8 cellular contexts compared by ENCODE assay signal in genomic region chr16:75147968-75148310, GRCh38. TPM values are rescaled to one million over a fixed set of nuclear protein-coding genes. Genes with fewer than 3 reads are reported as not detected.
A peak's percentile ranks its signal among the peaks of the same experiment; 100 is the strongest.
DNase-seq lines count a peak whose midpoint lies in the region; ATAC-seq, FAIRE-seq and TF ChIP-seq lines count a peak whose summit lies in the region.

No MANE protein-coding gene starts in this region.

- TF ChIP-seq CTCF in BE2C (IDR thresholded peaks at IDR 0.05; ENCODE audit: low read depth, low read length), result no peak
- TF ChIP-seq CTCF in LNCaP clone FGC (IDR thresholded peaks at IDR 0.05; ENCODE audit: control insufficient read depth, extremely low read depth, insufficient read depth), result no peak
- TF ChIP-seq CTCF in nephron progenitor cell (IDR thresholded peaks at IDR 0.05), result no peak

- H3K4me3 Mint-ChIP-seq in dendritic cell treated with granulocyte-macrophage colony-stimulating factor and Interleukin-4, amounts not matched to agents 40 ng/mL and 50 ng/mL, for 4 days, result no peak overlapping the region
- peak overlapping the region; percentile 93 for H3K4me3 Mint-ChIP-seq in nephron progenitor cell

- H3K9me3 Mint-ChIP-seq in dendritic cell treated with granulocyte-macrophage colony-stimulating factor and Interleukin-4, amounts not matched to agents 40 ng/mL and 50 ng/mL, for 4 days, result peaks cover 34% of the 10 kb centered on the region
- H3K9me3 Mint-ChIP-seq in nephron progenitor cell, result peaks cover 68% of the 10 kb centered on the region

- ATAC-seq in aorta (ENCODE audit: low FRiP score), result no peak

- H3K27me3 Mint-ChIP-seq in dendritic cell treated with granulocyte-macrophage colony-stimulating factor and Interleukin-4, amounts not matched to agents 40 ng/mL and 50 ng/mL, for 4 days, result peaks cover 5% of the 10 kb centered on the region
- H3K27me3 Mint-ChIP-seq in nephron progenitor cell (ENCODE audit: low read depth, poor library complexity), result peaks cover 2% of the 10 kb centered on the region

- H3K27ac Mint-ChIP-seq in dendritic cell treated with granulocyte-macrophage colony-stimulating factor and Interleukin-4, amounts not matched to agents 40 ng/mL and 50 ng/mL, for 4 days, result peak overlapping the region; percentile 79
- H3K27ac Mint-ChIP-seq in nephron progenitor cell, result no peak overlapping the region

- H3K9me3 ChIP-seq in BE2C, result no peaks in the 10 kb centered on the region
- H3K9me3 ChIP-seq in aorta (ENCODE audit: control insufficient read depth, low read length), result no peaks in the 10 kb centered on the region

- TF ChIP-seq POLR2A in GM12891 (IDR thresholded peaks at IDR 0.05; ENCODE audit: low read depth, low read length), result no peak

- peaks cover 23% of the 10 kb centered on the region for H3K36me3 Mint-ChIP-seq in dendritic cell treated with granulocyte-macrophage colony-stimulating factor and Interleukin-4, amounts not matched to agents 40 ng/mL and 50 ng/mL, for 4 days (ENCODE audit: low read depth)
- H3K36me3 Mint-ChIP-seq in nephron progenitor cell (ENCODE audit: low read depth), result peaks cover 41% of the 10 kb centered on the region

- H3K27ac ChIP-seq in aorta (ENCODE audit: low read depth in 1 of 2, low read length in 2 of 2), result no peak overlapping the region

- H3K4me3 ChIP-seq in BE2C (ENCODE audit: low read depth, low read length), result peak overlapping the region; percentile 88
- peak overlapping the region; percentile 86 for H3K4me3 ChIP-seq in LNCaP clone FGC (ENCODE audit: low read depth, low read length)
- H3K4me3 ChIP-seq in aorta (ENCODE audit: low read length in 2 of 2), result no peak overlapping the region

- WGBS in aorta, 2 donors, result 43 to 47% methylated on average over 3 of the region's 3 CpGs

- no peak for DNase-seq in BE2C
- DNase-seq in LNCaP clone FGC (ENCODE audit: low read depth), result no peak
- no peak for DNase-seq in nephron progenitor cell
- no peak for DNase-seq in aorta
- no peak for DNase-seq in AG08396 (ENCODE audit: low spot score)
- no peak for DNase-seq in iPS-NIHi7 (ENCODE audit: extremely low spot score)
- no peak for DNase-seq in GM12891 (ENCODE audit: insufficient read length, low spot score)

- H3K4me1 ChIP-seq in BE2C (no peaks in the 10 kb centered on the region), aorta (ENCODE audit: control insufficient read depth in 1 of 2, insufficient read depth in 2 of 2, low read length in 2 of 2) (no peaks in the 10 kb centered on the region)

- H3K27me3 ChIP-seq in BE2C (no peaks in the 10 kb centered on the region), aorta (ENCODE audit: control insufficient read depth in 1 of 2, insufficient read depth in 2 of 2, low read length in 1 of 2) (no peaks in the 10 kb centered on the region)

- intact Hi-C loops in dendritic cell treated with granulocyte-macrophage colony-stimulating factor and Interleukin-4, amounts not matched to agents 40 ng/mL and 50 ng/mL, for 4 days (cut with micrococcal nuclease), result loop anchor here (1.0 to 2.0 kb wide), 2 partner anchors 31 to 163 kb away; partner anchors contain the start of genes LDHD and WDR59
- intact Hi-C loops in aorta (cut with DNase I), result no loop called here

- FAIRE-seq in GM12891 (lab: Jason Lieb, UNC), result no peak

- H3K4me1 Mint-ChIP-seq in dendritic cell treated with granulocyte-macrophage colony-stimulating factor and Interleukin-4, amounts not matched to agents 40 ng/mL and 50 ng/mL, for 4 days (ENCODE audit: low read depth), result peaks cover 10% of the 10 kb centered on the region
- H3K4me1 Mint-ChIP-seq in nephron progenitor cell, result peaks cover 5% of the 10 kb centered on the region

- H3K36me3 ChIP-seq in BE2C, result 0 out of 2 replicates have a peak, but pooled peaks cover 7% of the 10 kb centered on the region
- H3K36me3 ChIP-seq in aorta (ENCODE audit: control insufficient read depth in 1 of 2, insufficient read depth in 2 of 2, low read length in 1 of 2), result no peaks in the 10 kb centered on the region

TF ChIP-seq in GM12891, 5 proteins besides CTCF, POLR2A, EP300 and RAD21:
- TF ChIP-seq POLR2AphosphoS5 (IDR thresholded peaks at IDR 0.05; ENCODE audit: low read depth, low read length) (no peak), PAX5 (IDR thresholded peaks at IDR 0.05; ENCODE audit: insufficient read depth, low read length, severe bottlenecking) (no peak), POU2F2 (IDR thresholded peaks at IDR 0.05; ENCODE audit: low read depth, low read length) (no peak), TAF1 (IDR thresholded peaks at IDR 0.05; ENCODE audit: low read depth, low read length) (no peak), SPI1 (IDR thresholded peaks at IDR 0.05; ENCODE audit: low read depth, low read length) (no peak)

RNA-seq across cellular contexts. Expression of gene ZFP1, which starts 0.4 kb away (rescaled TPM):
- 34.8 TPM for polyA plus RNA-seq in BE2C (2012; ENCODE audit: insufficient read depth, insufficient read length, low read depth)
- 10 to 100 TPM; 13.1 to 19.2 TPM for total RNA-seq in aorta
- polyA plus RNA-seq in aorta, result 1 to 10 TPM; 3.9 to 6.3 TPM
- polyA plus RNA-seq in GM12891 (2012; ENCODE audit: low read depth, missing spikeins), result 6.8 TPM

RNA-seq across cellular contexts. Expression of gene LDHD, which starts 31.4 kb away (rescaled TPM):
- polyA plus RNA-seq in BE2C (2012; ENCODE audit: insufficient read depth, insufficient read length, low read depth), result 0.22 TPM
- total RNA-seq in aorta, result 1 to 10 TPM; 5.5 to 5.6 TPM
- polyA plus RNA-seq in aorta, result 1 to 10 TPM; 5.6 to 6.8 TPM
- 0.05 TPM for polyA plus RNA-seq in GM12891 (2012; ENCODE audit: low read depth, missing spikeins)

RNA-seq across cellular contexts. Expression of gene CTRB2, which starts 59.0 kb away (rescaled TPM):
- 0.90 TPM for polyA plus RNA-seq in BE2C (2012; ENCODE audit: insufficient read depth, insufficient read length, low read depth)
- total RNA-seq in aorta, result 10 to 100 TPM in 1 of 2 donors, 1 to 10 TPM in 1; 9.1 to 11.6 TPM
- polyA plus RNA-seq in aorta, result 10 to 100 TPM; 12.7 to 19.0 TPM
- not detected for polyA plus RNA-seq in GM12891 (2012; ENCODE audit: low read depth, missing spikeins)

Comparison
In these comparisons a context has a peak if more than half of its experiments do, and no peak if none do; other contexts are left out.
1. H3K4me3 ChIP-seq: peak in BE2C (single experiment) and LNCaP clone FGC (single experiment); none in aorta (0 of 2).